Comparison of ENCODE assay signal across 8 cellular contexts in the genomic region with DNA sequence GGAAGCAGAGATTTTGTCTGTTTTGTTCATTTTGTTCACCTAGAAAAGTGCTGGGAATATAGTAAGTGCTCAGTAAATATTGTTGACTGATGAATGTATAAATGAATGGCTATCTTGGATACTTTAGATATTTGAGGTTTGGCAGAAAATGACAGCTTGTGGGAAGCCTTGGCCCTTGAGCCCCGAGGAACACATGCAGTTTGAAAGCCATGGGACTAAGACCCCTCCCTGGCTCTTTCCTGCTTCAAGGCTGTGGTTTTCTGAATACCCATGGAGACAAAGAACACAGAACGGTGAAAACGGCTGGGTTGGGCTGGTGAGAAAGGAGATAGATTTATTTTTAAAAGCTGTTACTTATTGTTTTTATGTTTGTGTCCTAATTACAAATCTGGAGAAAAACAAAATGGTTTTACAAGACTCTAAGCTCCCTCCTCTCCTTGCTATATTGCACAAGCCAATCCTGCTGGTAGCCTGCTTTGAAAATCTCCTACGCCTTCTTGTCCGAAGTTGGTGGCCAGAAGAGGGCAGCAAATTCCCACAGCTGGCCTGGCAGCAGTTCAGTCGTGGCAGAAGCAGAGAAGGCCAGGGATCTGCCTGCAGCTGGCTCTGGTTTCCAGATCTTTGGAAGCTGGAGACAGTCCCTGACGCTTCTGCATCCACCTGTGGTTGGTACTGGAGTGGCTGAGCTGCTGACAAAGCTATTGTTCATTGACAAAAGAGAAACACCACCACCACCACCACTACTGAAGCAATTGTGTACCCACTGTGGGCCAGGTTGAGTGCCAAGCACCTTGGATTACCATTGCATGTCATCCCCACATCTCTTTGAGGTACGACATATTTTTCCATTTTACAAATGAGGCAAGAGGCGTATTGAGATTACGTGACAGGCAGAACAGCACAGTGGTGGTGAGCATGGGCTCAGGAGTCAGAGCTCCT. TPM values are rescaled to one million over a fixed set of nuclear protein-coding genes. Genes with fewer than 3 reads are reported as not detected.
DNase-seq lines count a peak whose midpoint lies in the region; ATAC-seq and TF ChIP-seq lines count a peak whose summit lies in the region.

No MANE protein-coding gene starts in this region.

- peak overlapping the region in 2 of 4 donors; percentile 53 to 55 for H3K27ac ChIP-seq in gastroesophageal sphincter
- H3K27ac ChIP-seq in upper lobe of right lung, result peak overlapping the region; percentile 68

- H3K9me3 ChIP-seq in gastroesophageal sphincter (no peaks in the 10 kb centered on the region), upper lobe of right lung (no peaks in the 10 kb centered on the region)

- intact Hi-C loops in upper lobe of right lung (cut with DNase I), result no loop called here

- H3K4me1 ChIP-seq in gastroesophageal sphincter, result peaks cover 0 to 17% (median 0%) of the 10 kb centered on the region in 3 donors
- no peaks in the 10 kb centered on the region for H3K4me1 ChIP-seq in upper lobe of right lung

- TF ChIP-seq EP300 in gastroesophageal sphincter (IDR thresholded peaks at IDR 0.05), result no peak

- H3K27me3 ChIP-seq in gastroesophageal sphincter (peaks cover 6% of the 10 kb centered on the region), upper lobe of right lung (no peaks in the 10 kb centered on the region)

- H3K36me3 ChIP-seq in gastroesophageal sphincter, result no peaks in the 10 kb centered on the region
- H3K36me3 ChIP-seq in upper lobe of right lung, result no peaks in the 10 kb centered on the region

- no peak for TF ChIP-seq POLR2A in gastroesophageal sphincter (IDR thresholded peaks at IDR 0.05)

- H3K4me3 ChIP-seq in gastroesophageal sphincter, result no peak overlapping the region
- H3K4me3 ChIP-seq in upper lobe of right lung, result no peak overlapping the region

- DNase-seq in DMS114 treated with DMSO at 0.1 percent for 48 hours (lab: John Stamatoyannopoulos, UW; ENCODE audit: unreplicated experiment) (peak; percentile 85), Kasumi-1 (lab: John Stamatoyannopoulos, UW) (peak; percentile 60 to 72), OCI-M1 (lab: John Stamatoyannopoulos, UW) (peak; percentile 75), omental fat pad (ENCODE audit: low spot score) (peak; percentile 66), upper lobe of right lung (peak; percentile 86)
- peak; percentile 19 for DNase-seq in activated effector memory CD4-positive, alpha-beta T cell treated with Interleukin-2 at 50 U/mL for 16 hours

- ATAC-seq in gastroesophageal sphincter (peak; percentile 77), omental fat pad (ENCODE audit: low FRiP score) (peak; percentile 74), upper lobe of right lung (peak; percentile 92), GM18519 (IDR thresholded peaks at IDR 0.05; ENCODE audit: low FRiP score, unreplicated experiment) (no peak)

- TF ChIP-seq CTCF in gastroesophageal sphincter (IDR thresholded peaks at IDR 0.05), result peak in 3 of 4 experiments; percentile 76 to 85 (median 82)
- peak in 1 of 3 donors; percentile 43 for TF ChIP-seq CTCF in omental fat pad (IDR thresholded peaks at IDR 0.05)
- peak; percentile 82 for TF ChIP-seq CTCF in upper lobe of right lung (IDR thresholded peaks at IDR 0.05)

- WGBS in gastroesophageal sphincter (ENCODE audit: low coverage in 1 of 2), 2 donors, result 43 to 51% methylated on average over 5 to 6 of the region's 10 CpGs

RNA-seq across cellular contexts. Expression of gene KRT85, which starts 5.2 kb away (rescaled TPM):
- total RNA-seq in gastroesophageal sphincter, result not detected
- total RNA-seq in omental fat pad, result not detected
- not detected for total RNA-seq in upper lobe of right lung

RNA-seq across cellular contexts. Expression of gene KRT84, which starts 13.0 kb away (rescaled TPM):
- total RNA-seq in gastroesophageal sphincter (not detected), omental fat pad (not detected), upper lobe of right lung (not detected)

RNA-seq across cellular contexts. Expression of gene KRT82, which starts 33.6 kb away (rescaled TPM):
- total RNA-seq in gastroesophageal sphincter, result not detected
- not detected for total RNA-seq in omental fat pad
- not detected for total RNA-seq in upper lobe of right lung

RNA-seq across cellular contexts. Expression of gene KRT83, which starts 51.3 kb away (rescaled TPM):
- total RNA-seq in gastroesophageal sphincter (not detected), omental fat pad (not detected), upper lobe of right lung (not detected)

Comparison
In these comparisons a context has a peak if more than half of its experiments do, and no peak if none do; other contexts are left out.
1. DNase-seq: peak in every context shown above with its lines; median percentile 86 in upper lobe of right lung; 85 in DMS114 treated with DMSO at 0.1 percent for 48 hours; 75 in OCI-M1; 66 in Kasumi-1; 66 in omental fat pad; 19 in activated effector memory CD4-positive, alpha-beta T cell treated with Interleukin-2 at 50 U/mL for 16 hours.